26 cellular contexts compared by ENCODE assay signal in genomic region chr2:11962707-11963358, GRCh38.
DNase-seq lines count a peak whose midpoint lies in the region; ATAC-seq and TF ChIP-seq lines count a peak whose summit lies in the region.
"Had no signal": no experiment of that assay in that cellular context is flagged by ENCODE, and none has a peak within 500 bp of the region (broad histone marks: within the 10 kb centered on the region; RNA-seq: fewer than 3 reads in every experiment).

No MANE protein-coding gene starts in this region.

- intact Hi-C loops in right cardiac atrium (cut with DNase I), result no loop called here

- no peak for TF ChIP-seq CTCF in BJ (IDR thresholded peaks at IDR 0.05; ENCODE audit: insufficient read depth, low read depth, low read length)
- TF ChIP-seq CTCF in WERI-Rb-1 (IDR thresholded peaks at IDR 0.05; ENCODE audit: low read depth, low read length), result no peak

- peak overlapping the region; percentile 33 for H3K18ac ChIP-seq in neuronal stem cell (ENCODE audit: low read length)

- H3K4me3 ChIP-seq in BJ (ENCODE audit: low read depth, low read length) (no peak overlapping the region), right cardiac atrium (ENCODE audit: low read length) (no peak overlapping the region), neuronal stem cell (ENCODE audit: low read length in 2 of 2) (no peak overlapping the region), WERI-Rb-1 (ENCODE audit: low read depth, low read length) (no peak overlapping the region)
- H3K4me3 ChIP-seq: BLaER1 treated with 17β-estradiol and CSF1 and Interleukin-3, amounts not matched to agents 10 nM and 100 nM; gastrocnemius medialis; SK-N-MC; thyroid gland had no signal

- H3K14ac ChIP-seq in neuronal stem cell (ENCODE audit: low read length), result no peak overlapping the region

- H2BK12ac ChIP-seq in neuronal stem cell (ENCODE audit: low read length), result no peak overlapping the region

- no peak overlapping the region for H3K4ac ChIP-seq in neuronal stem cell (ENCODE audit: low read length)

- peak; percentile 93 to 97 for ATAC-seq in right cardiac atrium
- ATAC-seq: gastrocnemius medialis; stimulated activated naive CD8-positive, alpha-beta T cell treated with anti-CD3 and anti-CD28 coated beads, Interleukin-15, amount 100 ng/mL, for 72 hours had no signal

- no peak overlapping the region for H2AK5ac ChIP-seq in neuronal stem cell (ENCODE audit: low read depth, low read length)

- POLR2A ChIA-PET in BJ (lab: Charles Lee), result no interaction called here

- H3K36me3 ChIP-seq in BJ (ENCODE audit: control insufficient read depth, insufficient read depth, low read length) (no peaks in the 10 kb centered on the region), neuronal stem cell (replicated peaks in 1 of 2; ENCODE audit: control insufficient read depth in 2 of 2, insufficient read depth in 2 of 2, low read length in 2 of 2) (no peaks in the 10 kb centered on the region), WERI-Rb-1 (no peaks in the 10 kb centered on the region)
- H3K36me3 ChIP-seq: BLaER1 treated with 17β-estradiol and CSF1 and Interleukin-3, amounts not matched to agents 10 nM and 100 nM; gastrocnemius medialis; neutrophil; thyroid gland had no signal

- no peaks in the 10 kb centered on the region for H3K9me3 ChIP-seq in right cardiac atrium (ENCODE audit: control insufficient read depth, low read length)
- no peaks in the 10 kb centered on the region for H3K9me3 ChIP-seq in neuronal stem cell (replicated peaks in 1 of 2; ENCODE audit: control insufficient read depth in 2 of 2, insufficient read depth in 1 of 2, low read depth in 1 of 2, low read length in 2 of 2)
- peaks cover 4% of the 10 kb centered on the region for H3K9me3 ChIP-seq in WERI-Rb-1 (ENCODE audit: severe bottlenecking)
- H3K9me3 ChIP-seq: gastrocnemius medialis, neutrophil, thyroid gland had no signal

- H3K4me1 ChIP-seq in right cardiac atrium (ENCODE audit: control insufficient read depth, insufficient read depth, low read length) (peaks cover under 1% of the 10 kb centered on the region), neuronal stem cell (ENCODE audit: control insufficient read depth in 2 of 2, insufficient read depth in 1 of 2, low read depth in 1 of 2, low read length in 2 of 2) (no peaks in the 10 kb centered on the region)
- H3K4me1 ChIP-seq: gastrocnemius medialis, thyroid gland had no signal

- peak; percentile 84 for DNase-seq in BJ (ENCODE audit: low read depth)
- DNase-seq in LoVo (ENCODE audit: low spot score), result peak; percentile 11
- peak in 2 of 3 donors; percentile 25 to 62 for DNase-seq in right cardiac atrium
- DNase-seq in neuronal stem cell (ENCODE audit: low spot score), result no peak
- no peak for DNase-seq in Kasumi-1 (lab: John Stamatoyannopoulos, UW)
- no peak for DNase-seq in WERI-Rb-1
- DNase-seq in middle frontal gyrus (ENCODE audit: extremely low spot score, low spot score), result no peak
- DNase-seq: activated CD4-positive, alpha-beta T cell treated with anti-CD3 and anti-CD28 coated beads, Interleukin-2, amount 50 U/mL, for 4 hours; central memory CD4-positive, alpha-beta T cell; COR-L47; DMS53; gastrocnemius medialis; H7; IMR-90; NCI-H1092; NCI-H1694 treated with DMSO at 0.1 percent for 48 hours; NCI-H2171; NCI-H524; small intestine; stimulated activated CD4-positive, alpha-beta T cell treated with anti-CD3 and anti-CD28 coated beads, Interleukin-1b, Interleukin-23, amount 100 ng/mL, for 48 hours; stimulated activated CD8-positive, alpha-beta memory T cell treated with anti-CD3 and anti-CD28 coated beads, Interleukin-4, amount 100 ng/mL, for 48 hours; stimulated activated naive CD8-positive, alpha-beta T cell treated with anti-CD3 and anti-CD28 coated beads, Interleukin-15, amount 100 ng/mL, for 72 hours; thyroid gland had no signal

- H3K4me2 ChIP-seq in neuronal stem cell (ENCODE audit: insufficient read depth, low read length, poor library complexity, severe bottlenecking), result no peak overlapping the region
- H3K4me2 ChIP-seq: BLaER1 treated with 17β-estradiol and CSF1 and Interleukin-3, amounts not matched to agents 10 nM and 100 nM had no signal

- H3K9ac ChIP-seq in neuronal stem cell (ENCODE audit: low read depth, low read length, poor library complexity), result no peak overlapping the region
- H3K9ac ChIP-seq: BLaER1 treated with 17β-estradiol and CSF1 and Interleukin-3, amounts not matched to agents 10 nM and 100 nM had no signal

- H3K27ac ChIP-seq in right cardiac atrium (ENCODE audit: low read length) (no peak overlapping the region), neuronal stem cell (replicated peaks; ENCODE audit: low read length) (no peak overlapping the region), WERI-Rb-1 (no peak overlapping the region)
- H3K27ac ChIP-seq: BLaER1 treated with 17β-estradiol and CSF1 and Interleukin-3, amounts not matched to agents 10 nM and 100 nM; gastrocnemius medialis; neutrophil; SK-N-MC; thyroid gland had no signal

- H2AFZ ChIP-seq in neuronal stem cell (ENCODE audit: low read length), result no peak overlapping the region

- WGBS in right cardiac atrium, result 80% methylated on average over 10 of the region's 10 CpGs
- WGBS in neuronal stem cell (ENCODE audit: extremely low coverage in 2 of 2, insufficient read length in 2 of 2, insufficient replicate concordance in 1 of 2), 2 donors, result no CpG with 5 or more reads among the region's 10 CpGs

- CTCF ChIA-PET in BJ (lab: Yijun Ruan, JAX), result interaction anchor here (0.9 to 1.5 kb wide), 2 partner anchors 10 to 58 kb away, joined by 3 read pairs; no protein-coding TSS in a partner anchor

- H3K79me1 ChIP-seq in neuronal stem cell (ENCODE audit: low read depth, low read length), result no peaks in the 10 kb centered on the region

- H2BK15ac ChIP-seq in neuronal stem cell (ENCODE audit: low read length), result no peak overlapping the region

- H3K27me3 ChIP-seq in BJ (ENCODE audit: control insufficient read depth, insufficient read depth, low read length) (peaks cover under 1% of the 10 kb centered on the region), right cardiac atrium (ENCODE audit: control insufficient read depth, insufficient read depth) (no peaks in the 10 kb centered on the region), neuronal stem cell (ENCODE audit: control insufficient read depth in 3 of 3, insufficient read depth in 3 of 3, low read depth in 1 of 3, low read length in 3 of 3) (no peaks in the 10 kb centered on the region), WERI-Rb-1 (ENCODE audit: insufficient read depth, low read depth, severe bottlenecking) (no peaks in the 10 kb centered on the region)
- H3K27me3 ChIP-seq: BLaER1 treated with 17β-estradiol and CSF1 and Interleukin-3, amounts not matched to agents 10 nM and 100 nM; gastrocnemius medialis; neutrophil; thyroid gland had no signal

- H4K8ac ChIP-seq in neuronal stem cell (ENCODE audit: low read depth, low read length), result no peak overlapping the region

- no peak overlapping the region for H2BK120ac ChIP-seq in neuronal stem cell (ENCODE audit: low read depth, low read length)

- no peak overlapping the region for H2BK5ac ChIP-seq in neuronal stem cell (ENCODE audit: low read length)

- H4K91ac ChIP-seq in neuronal stem cell (ENCODE audit: low read depth, low read length, poor library complexity), result no peak overlapping the region

- H3K23ac ChIP-seq in neuronal stem cell (ENCODE audit: low read depth, low read length, poor library complexity), result no peak overlapping the region

Comparison
In these comparisons a context has a peak if more than half of its experiments do, and no peak if none do; other contexts are left out.
1. DNase-seq: peak in BJ (single experiment), LoVo (single experiment) and right cardiac atrium (2 of 3); none in neuronal stem cell (single experiment), Kasumi-1 (0 of 2), WERI-Rb-1 (single experiment) and middle frontal gyrus (single experiment).